ENCODE assay signal across 6 cellular contexts in the genomic region with DNA sequence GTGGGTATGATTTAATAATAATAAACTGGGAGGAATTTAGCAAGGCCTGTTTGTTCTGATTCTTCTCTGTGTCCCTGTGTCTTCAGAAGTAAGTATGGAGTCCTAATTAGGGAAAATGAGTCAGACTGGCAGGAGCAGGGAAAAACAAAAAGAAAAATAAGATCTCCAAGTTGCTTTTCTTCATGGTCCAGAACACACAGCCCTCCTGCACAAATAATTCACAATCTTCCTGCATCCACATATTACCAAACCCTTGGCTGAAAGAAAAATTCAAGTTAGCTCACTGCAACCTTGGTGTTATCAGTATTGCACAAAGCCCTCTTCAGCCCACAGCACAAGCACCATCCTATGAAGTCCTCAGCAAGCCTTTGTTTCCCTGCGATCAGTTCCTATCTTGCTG.
"Had no signal": no experiment of that assay in that cellular context is flagged by ENCODE, and none has a peak within 500 bp of the region (broad histone marks: within the 10 kb centered on the region; RNA-seq: fewer than 3 reads in every experiment).

No MANE protein-coding gene starts in this region.

- H3K4me3 ChIP-seq: GM23248 had no signal

- DNase-seq: GM23248, H7, HCEC 1CT, KBM-7 had no signal

- H3K4me3 Mint-ChIP-seq: IgD-negative memory B cell had no signal

- H3K27ac ChIP-seq: GM23248 had no signal

- FAIRE-seq: HTR-8/SVneo had no signal

- H2AFZ ChIP-seq: GM23248 had no signal

- H3K36me3 Mint-ChIP-seq: IgD-negative memory B cell had no signal

- H3K4me1 Mint-ChIP-seq: IgD-negative memory B cell had no signal

- H3K9ac ChIP-seq: GM23248 had no signal

- H3K27ac Mint-ChIP-seq: IgD-negative memory B cell had no signal
